Comparison of ENCODE assay signal across 34 cellular contexts in the genomic region with DNA sequence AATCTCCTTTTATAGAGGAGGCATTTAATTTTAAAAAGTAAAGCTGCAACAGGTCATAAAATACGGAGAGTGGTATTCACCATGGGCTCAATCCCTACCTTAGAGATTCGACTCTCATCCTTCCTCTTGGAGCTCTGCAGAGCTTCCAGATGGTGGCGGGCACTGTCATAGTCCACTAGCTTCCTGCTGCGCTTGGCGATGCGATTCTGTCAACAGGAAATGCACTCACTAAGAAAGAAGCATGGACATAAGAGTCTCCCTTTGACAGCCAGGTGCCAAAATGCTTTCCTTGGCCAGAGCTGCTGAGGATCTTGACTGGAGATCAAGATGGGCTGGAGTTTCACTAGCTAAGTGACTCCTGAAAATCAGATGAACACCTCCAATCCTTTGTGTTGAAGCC.
"Had no signal": no experiment of that assay in that cellular context is flagged by ENCODE, and none has a peak within 500 bp of the region (broad histone marks: within the 10 kb centered on the region; RNA-seq: fewer than 3 reads in every experiment).

No MANE protein-coding gene starts in this region.

- H3K27me3 ChIP-seq: brain microvascular endothelial cell, Peyer's patch, SJSA1 had no signal

- DNase-seq: activated B cell treated with CpG ODN at 0.5 μM for 24 hours; activated CD4-positive, alpha-beta memory T cell treated with anti-CD3 and anti-CD28 coated beads for 36 hours; activated CD4-positive, alpha-beta T cell treated with anti-CD3 and anti-CD28 coated beads for 4 hours; activated CD4-positive, alpha-beta T cell treated with anti-CD3 and anti-CD28 coated beads, Interleukin-2, amount 50 U/mL, for 1 hour; activated CD4-positive, CD25-positive, alpha-beta regulatory T cell treated with anti-CD3 and anti-CD28 coated beads, Interleukin-2, amount 50 U/mL, for 72 hours; activated CD8-positive, alpha-beta memory T cell treated with anti-CD3 and anti-CD28 coated beads for 24 hours; activated CD8-positive, alpha-beta memory T cell treated with anti-CD3 and anti-CD28 coated beads, Interleukin-2, amount 10 ng/mL, durations not matched to agents 7 days and 5 days; activated CD8-positive, alpha-beta memory T cell treated with anti-CD3 and anti-CD28 coated beads, Interleukin-2, amount 50 U/mL, for 48 hours; activated effector memory CD4-positive, alpha-beta T cell treated with Interleukin-2 at 50 U/mL for 16 hours; activated naive CD4-positive, alpha-beta T cell treated with anti-CD3 and anti-CD28 coated beads, Interleukin-2, amount 10 ng/mL, durations not matched to agents 7 days and 5 days; activated T-cell treated with anti-CD3 and anti-CD28 coated beads, Interleukin-2, amount 50 U/mL, for 48 hours; amniotic stem cell; aorta; brain microvascular endothelial cell; central memory CD4-positive, alpha-beta T cell; NCI-H1092 treated with DMSO at 0.1 percent for 48 hours; NCI-H1417; NCI-H146; NCI-H187; NCI-H2081 treated with DMSO at 0.1 percent for 48 hours; NCI-H226; NCI-H446 treated with DMSO at 0.1 percent for 48 hours; NCI-H524; NCI-H69; NK-92 treated with Interleukin-12 subunit alpha and Interleukin-12 subunit beta, amount 100 ng/mL, for 24 hours; PC-3; Peyer's patch; RPMI8226; SHP77 treated with DMSO at 0.1 percent for 48 hours; T-cell; T-helper 17 cell had no signal

- H3K27ac ChIP-seq: brain microvascular endothelial cell, Peyer's patch, SJSA1, VCaP had no signal

- H3K36me3 ChIP-seq: brain microvascular endothelial cell, Peyer's patch, SJSA1 had no signal

- ATAC-seq: activated CD8-positive, alpha-beta memory T cell treated with anti-CD3 and anti-CD28 coated beads, Interleukin-2, amount 10 ng/mL, durations not matched to agents 7 days and 5 days; PC-3; SK-N-SH treated with all-trans-retinoic acid at 6 μM for 48 hours; T-cell; T-helper 17 cell had no signal

- H3K4me1 ChIP-seq: Peyer's patch, SJSA1 had no signal

- H3K4me3 ChIP-seq: Peyer's patch, SJSA1 had no signal
